In the genomic region with DNA sequence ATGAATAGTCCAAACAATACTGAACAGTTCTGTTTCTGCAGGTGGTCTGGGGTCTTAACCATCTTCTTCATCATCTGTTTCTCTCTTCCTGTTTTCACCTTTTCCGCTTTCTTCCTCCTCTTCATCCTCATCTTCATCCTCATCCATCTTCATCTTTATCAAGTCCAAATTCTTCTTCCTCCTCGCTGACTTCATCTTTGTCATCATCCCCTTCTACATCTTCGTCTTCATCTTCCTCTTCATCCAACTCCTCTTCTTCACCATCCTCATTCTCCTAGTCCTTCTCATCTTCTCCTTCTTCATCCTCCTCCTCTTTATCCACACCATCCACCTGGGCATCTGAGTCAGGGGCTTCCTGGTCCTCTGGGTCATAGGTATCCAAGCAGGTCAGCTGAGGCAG, we compare ENCODE assay signal across 32 cellular contexts. TPM values are rescaled to one million over a fixed set of nuclear protein-coding genes. Genes with fewer than 3 reads are reported as not detected.
"Had no signal": no experiment of that assay in that cellular context is flagged by ENCODE, and none has a peak within 500 bp of the region (broad histone marks: within the 10 kb centered on the region; RNA-seq: fewer than 3 reads in every experiment).

No MANE protein-coding gene starts in this region.

- ATAC-seq: activated CD4-positive, CD25-positive, alpha-beta regulatory T cell treated with anti-CD3 and anti-CD28 coated beads, Interleukin-2, amount 50 U/mL, for 24 hours; activated CD8-positive, alpha-beta memory T cell treated with anti-CD3 and anti-CD28 coated beads, Interleukin-2, amount 10 ng/mL, durations not matched to agents 7 days and 5 days; activated CD8-positive, alpha-beta T cell treated with anti-CD3 and anti-CD28 coated beads for 36 hours; activated naive CD8-positive, alpha-beta T cell treated with anti-CD3 and anti-CD28 coated beads, Interleukin-2, amount 50 U/mL, for 24 hours; gastrocnemius medialis; heart left ventricle had no signal

- H3K4me3 ChIP-seq: adrenal gland, body of pancreas, colonic mucosa, gastrocnemius medialis, heart left ventricle had no signal

- DNase-seq: activated B cell treated with CpG ODN at 0.5 μM for 24 hours; activated CD4-positive, alpha-beta T cell treated with anti-CD3 and anti-CD28 coated beads for 48 hours; activated CD4-positive, alpha-beta T cell treated with anti-CD3 and anti-CD28 coated beads, Interleukin-2, amount 50 U/mL, for 1 hour; activated CD4-positive, alpha-beta T cell treated with anti-CD3 and anti-CD28 coated beads, Interleukin-2, amount 50 U/mL, for 48 hours; activated CD8-positive, alpha-beta memory T cell treated with anti-CD3 and anti-CD28 coated beads, Interleukin-2, amount 10 ng/mL, durations not matched to agents 7 days and 5 days; activated CD8-positive, alpha-beta memory T cell treated with anti-CD3 and anti-CD28 coated beads, Interleukin-2, amount 50 U/mL, for 4 hours; activated CD8-positive, alpha-beta T cell treated with anti-CD3 and anti-CD28 coated beads for 36 hours; activated effector memory CD4-positive, alpha-beta T cell treated with anti-CD3 and anti-CD28 coated beads, Interleukin-2, amount 50 U/mL, for 16 hours; activated naive CD4-positive, alpha-beta T cell treated with anti-CD3 and anti-CD28 coated beads for 36 hours; activated naive CD8-positive, alpha-beta T cell treated with anti-CD3 and anti-CD28 coated beads for 36 hours; activated naive CD8-positive, alpha-beta T cell treated with anti-CD3 and anti-CD28 coated beads, Interleukin-2, amount 50 U/mL, for 24 hours; activated T-cell treated with anti-CD3 and anti-CD28 coated beads, Interleukin-2, amount 50 U/mL, for 1 hour; activated T-cell treated with anti-CD3 and anti-CD28 coated beads, Interleukin-2, amount 50 U/mL, for 48 hours; adrenal gland; amygdala; aorta; colonic mucosa; dorsolateral prefrontal cortex; effector memory CD4-positive, alpha-beta T cell; endodermal cell; gastrocnemius medialis; glutamatergic neuron; heart left ventricle; T1000; WERI-Rb-1 had no signal

- H3K36me3 ChIP-seq: adrenal gland, colonic mucosa, gastrocnemius medialis, heart left ventricle, WERI-Rb-1 had no signal

- H3K4me1 ChIP-seq: adrenal gland, colonic mucosa, gastrocnemius medialis had no signal

- H3K27ac ChIP-seq: adrenal gland, body of pancreas, colonic mucosa, dorsolateral prefrontal cortex, gastrocnemius medialis, heart left ventricle, WERI-Rb-1 had no signal

- H3K27me3 ChIP-seq: body of pancreas had no signal

- H3K9me3 ChIP-seq: adrenal gland, body of pancreas, colonic mucosa, gastrocnemius medialis, heart left ventricle had no signal

RNA-seq across cellular contexts. Expression of a gene that starts 16.5 kb away (rescaled TPM):
- total RNA-seq: activated CD8-positive, alpha-beta memory T cell treated with anti-CD3 and anti-CD28 coated beads for 36 hours; activated CD8-positive, alpha-beta memory T cell treated with anti-CD3 and anti-CD28 coated beads, Interleukin-2, amount 10 ng/mL, durations not matched to agents 7 days and 5 days; activated CD8-positive, alpha-beta T cell treated with anti-CD3 and anti-CD28 coated beads for 36 hours; activated naive CD4-positive, alpha-beta T cell treated with anti-CD3 and anti-CD28 coated beads for 36 hours; activated naive CD8-positive, alpha-beta T cell treated with anti-CD3 and anti-CD28 coated beads for 36 hours; activated T-helper 1 cell treated with anti-CD3 and anti-CD28 coated beads, Interleukin-12 subunit alpha, Interleukin-12 subunit beta, Interleukin-2, Interleukin-4 antibody, amounts not matched to agents 30 ng/mL and 10 ng/mL and 1 ng/mL, durations not matched to agents 14 hours and 24 hours and 36 hours; activated T-helper 2 cell treated with anti-CD3 and anti-CD28 coated beads, Interferon-gamma antibody, Interleukin-2, Interleukin-4, amounts not matched to agents 10 μg/mL and 5 μg/mL and 100 μg/mL, durations not matched to agents 14 hours and 24 hours and 36 hours; body of pancreas; endodermal cell; epithelial cell of proximal tubule; foreskin keratinocyte; gastrocnemius medialis had no signal
- polyA plus RNA-seq: aorta, foreskin keratinocyte had no signal
